In the genomic region with DNA sequence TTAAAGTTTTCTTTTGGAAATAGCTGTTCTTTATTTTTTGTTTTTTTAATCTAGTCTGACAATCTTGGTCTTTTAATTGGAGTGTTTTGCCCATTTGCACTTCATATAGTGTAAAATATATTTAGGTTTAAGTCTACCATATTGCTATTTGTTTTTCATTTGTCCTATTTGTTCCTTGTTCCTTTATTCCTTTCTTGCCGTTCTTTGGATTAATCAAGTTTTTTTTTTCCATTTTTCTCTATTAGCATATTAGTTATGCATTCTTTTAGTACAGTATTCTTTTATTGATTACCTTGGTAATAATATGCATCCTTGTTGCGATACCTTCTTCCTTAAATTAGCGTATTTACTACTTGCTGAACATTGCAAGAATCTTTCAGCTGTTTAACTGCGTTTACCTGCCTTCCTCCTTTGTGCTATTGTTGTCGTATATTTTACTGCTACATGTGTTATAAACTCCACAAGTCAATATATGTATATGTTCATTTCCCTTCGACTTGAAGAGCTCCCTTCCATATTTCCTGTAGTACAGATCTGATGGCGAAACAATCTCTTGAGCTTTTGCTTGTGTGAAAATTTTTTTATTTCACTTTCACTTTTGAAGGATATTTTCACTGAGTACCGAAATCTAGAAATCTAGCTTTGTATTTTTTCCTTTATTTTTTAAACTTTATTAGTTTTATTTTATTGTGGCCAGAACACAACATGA, we compare ENCODE assay signal across 11 cellular contexts. TPM values are rescaled to one million over a fixed set of nuclear protein-coding genes. Genes with fewer than 3 reads are reported as not detected.
DNase-seq lines count a peak whose midpoint lies in the region; ATAC-seq and TF ChIP-seq lines count a peak whose summit lies in the region.
"Had no signal": no experiment of that assay in that cellular context is flagged by ENCODE, and none has a peak within 500 bp of the region (broad histone marks: within the 10 kb centered on the region; RNA-seq: fewer than 3 reads in every experiment).

No MANE protein-coding gene starts in this region.

- 59 to 82% (median 76%) methylated on average over 8 of the region's 8 CpGs for WGBS in ovary, 3 donors
- WGBS in tibial nerve, 2 donors = 74 to 80% methylated on average over 8 of the region's 8 CpGs

- H3K27me3 ChIP-seq in duodenal mucosa (ENCODE audit: control insufficient read depth in 1 of 2, insufficient read depth in 2 of 2, low read length in 2 of 2) = no peaks in the 10 kb centered on the region
- H3K27me3 ChIP-seq in skeletal muscle satellite cell (ENCODE audit: control insufficient read depth, insufficient read depth, low read length) = peaks cover 71% of the 10 kb centered on the region
- H3K27me3 ChIP-seq in ovary = no peaks in the 10 kb centered on the region
- no peaks in the 10 kb centered on the region for H3K27me3 ChIP-seq in tibial nerve

- H3K9me3 ChIP-seq in OCI-LY7 (ENCODE audit: low read length) (no peaks in the 10 kb centered on the region), duodenal mucosa (ENCODE audit: control insufficient read depth in 1 of 2, low read length in 2 of 2) (no peaks in the 10 kb centered on the region), skeletal muscle satellite cell (replicated peaks; ENCODE audit: low read length) (no peaks in the 10 kb centered on the region), ovary (no peaks in the 10 kb centered on the region), tibial nerve (no peaks in the 10 kb centered on the region)
- H3K9me3 ChIP-seq: gastroesophageal sphincter had no signal

- intact Hi-C loops in OCI-LY7 (cut with micrococcal nuclease; ENCODE audit: unreplicated experiment) (loop anchor here (10.0 kb wide), 1 partner anchor 408 kb away; no protein-coding TSS in a partner anchor), ovary (cut with DNase I) (no loop called here)

- TF ChIP-seq POLR2A in ovary (IDR thresholded peaks at IDR 0.05) (no peak), tibial nerve (IDR thresholded peaks at IDR 0.05) (no peak)

- no TSS peak for BruUV-seq in OCI-LY7 (replicated peaks; lab: Mats Ljungman, UMichigan)

- TF ChIP-seq EP300 in ovary (IDR thresholded peaks at IDR 0.05) (no peak), tibial nerve (IDR thresholded peaks at IDR 0.05) (no peak)

- H3K9me2 ChIP-seq in OCI-LY7 (ENCODE audit: insufficient read depth, low read length) = no peaks in the 10 kb centered on the region

- H3K79me2 ChIP-seq in OCI-LY7 (ENCODE audit: insufficient read depth, low read depth, low read length) = no peaks in the 10 kb centered on the region

- H3K9ac ChIP-seq in duodenal mucosa (ENCODE audit: low read depth in 1 of 2, low read length in 2 of 2) (no peak overlapping the region), skeletal muscle satellite cell (ENCODE audit: low read depth, low read length) (no peak overlapping the region)

- H3K4me2 ChIP-seq in OCI-LY7 (ENCODE audit: low read length) (peak overlapping the region; percentile 19; the same call in 1 of the 2 replicates), skeletal muscle satellite cell (ENCODE audit: low read length) (peak overlapping the region; percentile 58)
- H3K4me2 ChIP-seq: A549 had no signal

- no peak for ATAC-seq in GM18502 (IDR thresholded peaks at IDR 0.05; ENCODE audit: poor library complexity, unreplicated experiment)
- ATAC-seq: A549, gastroesophageal sphincter had no signal

- H3K36me3 ChIP-seq in OCI-LY7 (ENCODE audit: insufficient read depth, low read length) (no peaks in the 10 kb centered on the region), duodenal mucosa (ENCODE audit: control insufficient read depth in 1 of 2, insufficient read depth in 2 of 2, low read length in 2 of 2) (no peaks in the 10 kb centered on the region), skeletal muscle satellite cell (ENCODE audit: insufficient read depth, low read length) (no peaks in the 10 kb centered on the region), ovary (no peaks in the 10 kb centered on the region), tibial nerve (no peaks in the 10 kb centered on the region)
- H3K36me3 ChIP-seq: gastroesophageal sphincter had no signal

- H3K4me1 ChIP-seq in OCI-LY7 (ENCODE audit: insufficient read depth, low read length, poor library complexity, severe bottlenecking) = peaks cover 7% of the 10 kb centered on the region
- H3K4me1 ChIP-seq in duodenal mucosa (ENCODE audit: control insufficient read depth in 1 of 2, insufficient read depth in 2 of 2, low read length in 2 of 2) = peaks cover 5 to 7% of the 10 kb centered on the region in 2 donors
- no peaks in the 10 kb centered on the region for H3K4me1 ChIP-seq in skeletal muscle satellite cell (ENCODE audit: control insufficient read depth, insufficient read depth, low read length)
- H3K4me1 ChIP-seq in ovary (ENCODE audit: insufficient read depth) = no peaks in the 10 kb centered on the region
- no peaks in the 10 kb centered on the region for H3K4me1 ChIP-seq in tibial nerve
- H3K4me1 ChIP-seq: A549, gastroesophageal sphincter had no signal

- H3K27ac ChIP-seq in OCI-LY7 (ENCODE audit: low read depth, low read length, poor library complexity, severe bottlenecking) (no peak overlapping the region), duodenal mucosa (ENCODE audit: low read depth, low read length) (no peak overlapping the region), ovary (no peak overlapping the region), tibial nerve (no peak overlapping the region)
- H3K27ac ChIP-seq: A549, gastroesophageal sphincter had no signal

- H2AFZ ChIP-seq in OCI-LY7 (ENCODE audit: low read length) = no peak overlapping the region

- no peak for TF ChIP-seq CTCF in OCI-LY7 (conservative IDR thresholded peaks at IDR 0.05; ENCODE audit: low read length)
- TF ChIP-seq CTCF in ovary (IDR thresholded peaks at IDR 0.05) = no peak
- no peak for TF ChIP-seq CTCF in tibial nerve (IDR thresholded peaks at IDR 0.05)

- H4K20me1 ChIP-seq in OCI-LY7 (ENCODE audit: insufficient read depth, low read length) = no peaks in the 10 kb centered on the region

- peak; percentile 52 for DNase-seq in SKM-1 treated with dmso at 0.1 percent for 144 hours (lab: John Stamatoyannopoulos, UW; ENCODE audit: unreplicated experiment)
- no peak for DNase-seq in SKM-1 (lab: John Stamatoyannopoulos, UW; ENCODE audit: unreplicated experiment)
- DNase-seq in OCI-LY7 (ENCODE audit: low spot score) = no peak
- DNase-seq in ovary = no peak
- DNase-seq in tibial nerve (ENCODE audit: low spot score in 2 of 2) = no peak
- DNase-seq: NCI-H748 treated with DMSO at 0.1 percent for 48 hours had no signal

- CTCF ChIA-PET in OCI-LY7 (lab: Charles Lee; ENCODE audit: unreplicated experiment) = no interaction called here

- POLR2A ChIA-PET in OCI-LY7 (lab: Charles Lee) = interaction anchor here (0.7 to 0.9 kb wide), 4 partner anchors 78 to 1463 kb away, joined by 3 to 5 read pairs (median 4); partner anchors contain the start of gene MAEA

- H3K4me3 ChIP-seq in OCI-LY7 (ENCODE audit: low read depth, low read length, poor library complexity, severe bottlenecking) (no peak overlapping the region), duodenal mucosa (ENCODE audit: low read depth in 1 of 2, low read length in 2 of 2) (peak overlapping the region; percentile 31 to 54), skeletal muscle satellite cell (ENCODE audit: low read length) (no peak overlapping the region), ovary (no peak overlapping the region), tibial nerve (peak overlapping the region in 1 of 4 donors; percentile 6)
- H3K4me3 ChIP-seq: A549, gastroesophageal sphincter had no signal

RNA-seq across cellular contexts. Expression of gene RNF212, which starts 23.9 kb away (rescaled TPM):
- not detected in 2 replicates for total RNA-seq in OCI-LY7 (2014; rRNA removed; shearing (Covaris generic))
- not detected in 2 replicates for total RNA-seq in OCI-LY7 (2022)
- total RNA-seq in skeletal muscle satellite cell (2012; rRNA removed) = 1.0 and 1.5 TPM in 2 replicates
- total RNA-seq in ovary = 10 to 100 TPM in 6 of 7 donors, 1 to 10 TPM in 1; 6.2 to 31.0 (median 20.3) TPM
- 10 to 100 TPM in 1 of 2 donors, 1 to 10 TPM in 1; 6.8 to 11.5 TPM for polyA plus RNA-seq in ovary
- 10 to 100 TPM in 2 of 4 donors, 1 to 10 TPM in 2; 2.5 to 24.7 (median 9.8) TPM for total RNA-seq in tibial nerve

RNA-seq across cellular contexts. Expression of gene SPON2, which starts 35.2 kb away (rescaled TPM):
- 4.7 and 8.4 TPM in 2 replicates for total RNA-seq in OCI-LY7 (2014; rRNA removed; shearing (Covaris generic))
- total RNA-seq in OCI-LY7 (2022) = 33.3 and 35.3 TPM in 2 replicates
- 79.3 and 213 TPM in 2 replicates for total RNA-seq in skeletal muscle satellite cell (2012; rRNA removed)
- 100 to 1,000 TPM in 1 of 7 donors, 10 to 100 TPM in 6; 12.2 to 104 (median 55.3) TPM for total RNA-seq in ovary
- 10 to 100 TPM in 1 of 2 donors, 1 to 10 TPM in 1; 8.0 to 46.2 TPM for polyA plus RNA-seq in ovary
- 10 to 100 TPM; 39.3 to 91.0 (median 45.5) TPM for total RNA-seq in tibial nerve

Comparison
In these comparisons a context has a peak if more than half of its experiments do, and no peak if none do; other contexts are left out.
1. H3K4me3 ChIP-seq: peak in duodenal mucosa (2 of 2); none in OCI-LY7 (single experiment), skeletal muscle satellite cell (single experiment) and ovary (single experiment).